In the genomic region with DNA sequence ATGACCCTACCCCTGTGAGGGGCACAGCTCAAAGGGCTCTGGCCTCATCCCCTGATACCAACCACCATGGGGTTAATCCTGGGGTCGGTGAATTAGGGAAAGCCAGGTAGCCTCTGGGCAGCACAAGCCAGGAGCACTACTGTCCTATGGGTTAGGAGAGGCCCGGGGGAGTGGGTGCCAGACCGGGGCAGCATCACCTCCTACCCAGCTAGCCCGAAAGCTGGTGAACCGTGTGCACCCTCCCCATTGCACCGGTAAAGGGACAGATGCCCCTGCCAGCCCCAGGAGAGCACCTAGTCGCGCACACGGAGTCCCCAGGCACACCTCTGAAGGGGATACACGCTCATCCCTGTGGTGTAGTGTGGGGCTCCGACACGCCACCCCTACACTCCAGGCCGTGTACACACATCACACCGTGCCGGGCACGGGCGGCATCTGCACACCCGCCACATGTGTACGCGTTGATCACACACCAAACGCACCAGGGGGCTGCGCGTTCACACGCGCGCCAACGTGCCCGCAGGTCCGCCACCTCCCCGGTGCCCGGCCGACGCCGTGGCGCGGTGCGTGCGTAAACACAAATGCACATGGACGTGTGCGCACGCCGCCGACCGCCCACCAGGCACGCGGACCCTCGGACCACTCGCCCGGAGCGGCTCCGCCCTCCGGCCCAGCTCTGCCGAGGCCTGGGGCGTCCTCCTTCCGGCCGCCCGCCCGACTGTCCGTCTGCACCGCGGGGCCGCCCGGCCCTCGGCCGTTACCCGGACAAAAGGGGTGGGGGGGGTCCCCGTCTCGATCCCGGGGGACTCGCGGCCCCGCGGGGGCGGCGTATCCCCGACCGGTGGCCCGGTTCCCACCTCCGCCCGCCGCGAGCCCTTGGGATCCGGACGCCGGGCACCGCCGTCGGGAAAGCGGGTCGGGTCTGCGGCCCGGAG, we compare ENCODE assay signal across 1 cellular context.
A peak's percentile ranks its signal among the peaks of the same experiment; 100 is the strongest.
TF ChIP-seq lines count a peak whose summit lies in the region.

No MANE protein-coding gene starts in this region.

TF ChIP-seq in K562, 482 proteins besides CTCF, POLR2A, EP300 and RAD21 (continued from another document and continues in another):
- TF ChIP-seq, protein P1, sequence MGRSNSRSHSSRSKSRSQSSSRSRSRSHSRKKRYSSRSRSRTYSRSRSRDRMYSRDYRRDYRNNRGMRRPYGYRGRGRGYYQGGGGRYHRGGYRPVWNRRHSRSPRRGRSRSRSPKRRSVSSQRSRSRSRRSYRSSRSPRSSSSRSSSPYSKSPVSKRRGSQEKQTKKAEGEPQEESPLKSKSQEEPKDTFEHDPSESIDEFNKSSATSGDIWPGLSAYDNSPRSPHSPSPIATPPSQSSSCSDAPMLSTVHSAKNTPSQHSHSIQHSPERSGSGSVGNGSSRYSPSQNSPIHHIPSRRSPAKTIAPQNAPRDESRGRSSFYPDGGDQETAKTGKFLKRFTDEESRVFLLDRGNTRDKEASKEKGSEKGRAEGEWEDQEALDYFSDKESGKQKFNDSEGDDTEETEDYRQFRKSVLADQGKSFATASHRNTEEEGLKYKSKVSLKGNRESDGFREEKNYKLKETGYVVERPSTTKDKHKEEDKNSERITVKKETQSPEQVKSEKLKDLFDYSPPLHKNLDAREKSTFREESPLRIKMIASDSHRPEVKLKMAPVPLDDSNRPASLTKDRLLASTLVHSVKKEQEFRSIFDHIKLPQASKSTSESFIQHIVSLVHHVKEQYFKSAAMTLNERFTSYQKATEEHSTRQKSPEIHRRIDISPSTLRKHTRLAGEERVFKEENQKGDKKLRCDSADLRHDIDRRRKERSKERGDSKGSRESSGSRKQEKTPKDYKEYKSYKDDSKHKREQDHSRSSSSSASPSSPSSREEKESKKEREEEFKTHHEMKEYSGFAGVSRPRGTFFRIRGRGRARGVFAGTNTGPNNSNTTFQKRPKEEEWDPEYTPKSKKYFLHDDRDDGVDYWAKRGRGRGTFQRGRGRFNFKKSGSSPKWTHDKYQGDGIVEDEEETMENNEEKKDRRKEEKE (IDR thresholded peaks at IDR 0.05; ENCODE audit: borderline replicate concordance in 1 of 2, control insufficient read depth in 1 of 2, low read depth in 2 of 2, low read length in 1 of 2) = no peak
- TF ChIP-seq CREB1 (IDR thresholded peaks at IDR 0.05) (no peak), CREB1 (CRISPR knock-in tag; IDR thresholded peaks at IDR 0.05) (0 out of 2 replicates have a peak, but pooled peaks have one; percentile 41), ZNF695 (CRISPR knock-in tag; IDR thresholded peaks at IDR 0.05) (no peak), HNRNPL (IDR thresholded peaks at IDR 0.05; ENCODE audit: low read depth, low read length) (0 out of 2 replicates have a peak, but pooled peaks have one; percentile 63), TFAM (CRISPR knock-in tag; conservative IDR thresholded peaks at IDR 0.05) (no peak), RNF2 (IDR thresholded peaks at IDR 0.05) (0 out of 2 replicates have a peak, but pooled peaks have one; percentile 18), FOXK1 (CRISPR knock-in tag; IDR thresholded peaks at IDR 0.05; ENCODE audit: borderline replicate concordance) (no peak), ZNF3 (CRISPR knock-in tag; IDR thresholded peaks at IDR 0.05) (no peak), ZNF699 (CRISPR knock-in tag; IDR thresholded peaks at IDR 0.05; ENCODE audit: insufficient replicate concordance) (no peak), NFIC (IDR thresholded peaks at IDR 0.05) (no peak), ZNF121 (CRISPR knock-in tag; conservative IDR thresholded peaks at IDR 0.05) (0 out of 2 replicates have a peak, but pooled peaks have one; percentile 14), CBFB (CRISPR knock-in tag; IDR thresholded peaks at IDR 0.05) (0 out of 2 replicates have a peak, but pooled peaks have one; percentile 16), ZSCAN29 (IDR thresholded peaks at IDR 0.05) (no peak), FUS (optimal IDR thresholded peaks at IDR 0.05; ENCODE audit: low read depth, low read length) (no peak), NEUROD1 (IDR thresholded peaks at IDR 0.05; ENCODE audit: borderline replicate concordance, low read depth, low read length, partially characterized antibody) (no peak), MECOM (CRISPR knock-in tag; IDR thresholded peaks at IDR 0.05) (no peak), RFX7 (CRISPR knock-in tag; IDR thresholded peaks at IDR 0.05) (no peak), MTA3 (IDR thresholded peaks at IDR 0.05; ENCODE audit: borderline replicate concordance) (no peak; the same call in 1 of the 2 replicates), IRF2 (CRISPR knock-in tag; IDR thresholded peaks at IDR 0.05) (no peak), ZZZ3 (IDR thresholded peaks at IDR 0.05) (no peak), RFX1 (IDR thresholded peaks at IDR 0.05) (no peak), MEIS2 (IDR thresholded peaks at IDR 0.05; ENCODE audit: partially characterized antibody) (no peak), CBFA2T2 (conservative IDR thresholded peaks at IDR 0.05) (no peak), CBX8 (IDR thresholded peaks at IDR 0.05; ENCODE audit: borderline replicate concordance, extremely low read depth, low read depth, low read length, poor library complexity, severe bottlenecking) (no peak), PHF8 (IDR thresholded peaks at IDR 0.05; ENCODE audit: borderline replicate concordance, low read length) (no peak), RBBP5 (IDR thresholded peaks at IDR 0.05; ENCODE audit: borderline replicate concordance, insufficient read depth, low read length, poor library complexity, severe bottlenecking) (peak; percentile 55), ELF1 (tag; IDR thresholded peaks at IDR 0.05) (peak; percentile 23; the same call in 1 of the 2 replicates), CREM (IDR thresholded peaks at IDR 0.05; ENCODE audit: low read depth) (peak; percentile 41; the same call in 1 of the 2 replicates), RCOR1 (IDR thresholded peaks at IDR 0.05; ENCODE audit: borderline replicate concordance in 1 of 2, low read depth in 2 of 2, low read length in 2 of 2) (no peak), RFX5 (IDR thresholded peaks at IDR 0.05; ENCODE audit: low read depth, low read length) (no peak), BRCA1 (IDR thresholded peaks at IDR 0.05) (no peak), BRCA1 (CRISPR knock-in tag; IDR thresholded peaks at IDR 0.05) (no peak), FOXJ2 (tag; IDR thresholded peaks at IDR 0.05) (0 out of 2 replicates have a peak, but pooled peaks have one; percentile 37), NFE2 (IDR thresholded peaks at IDR 0.05; ENCODE audit: low read depth) (no peak), TARDBP (IDR thresholded peaks at IDR 0.05) (no peak), KDM4B (IDR thresholded peaks at IDR 0.05; ENCODE audit: borderline replicate concordance in 2 of 2, low read depth in 1 of 2) (no peak), COPS2 (conservative IDR thresholded peaks at IDR 0.05) (no peak), HMG20A (CRISPR knock-in tag; conservative IDR thresholded peaks at IDR 0.05) (no peak), KAT7 (CRISPR knock-in tag; IDR thresholded peaks at IDR 0.05; ENCODE audit: borderline replicate concordance) (0 out of 2 replicates have a peak, but pooled peaks have one; percentile 38)
- TF ChIP-seq, protein P2, sequence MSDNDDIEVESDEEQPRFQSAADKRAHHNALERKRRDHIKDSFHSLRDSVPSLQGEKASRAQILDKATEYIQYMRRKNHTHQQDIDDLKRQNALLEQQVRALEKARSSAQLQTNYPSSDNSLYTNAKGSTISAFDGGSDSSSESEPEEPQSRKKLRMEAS (CRISPR knock-in tag; IDR thresholded peaks at IDR 0.05) = peak; percentile 82
- TF ChIP-seq, protein P3, sequence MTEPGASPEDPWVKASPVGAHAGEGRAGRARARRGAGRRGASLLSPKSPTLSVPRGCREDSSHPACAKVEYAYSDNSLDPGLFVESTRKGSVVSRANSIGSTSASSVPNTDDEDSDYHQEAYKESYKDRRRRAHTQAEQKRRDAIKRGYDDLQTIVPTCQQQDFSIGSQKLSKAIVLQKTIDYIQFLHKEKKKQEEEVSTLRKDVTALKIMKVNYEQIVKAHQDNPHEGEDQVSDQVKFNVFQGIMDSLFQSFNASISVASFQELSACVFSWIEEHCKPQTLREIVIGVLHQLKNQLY (CRISPR knock-in tag; conservative IDR thresholded peaks at IDR 0.05) = no peak
- TF ChIP-seq, protein P4, sequence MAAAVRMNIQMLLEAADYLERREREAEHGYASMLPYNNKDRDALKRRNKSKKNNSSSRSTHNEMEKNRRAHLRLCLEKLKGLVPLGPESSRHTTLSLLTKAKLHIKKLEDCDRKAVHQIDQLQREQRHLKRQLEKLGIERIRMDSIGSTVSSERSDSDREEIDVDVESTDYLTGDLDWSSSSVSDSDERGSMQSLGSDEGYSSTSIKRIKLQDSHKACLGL (CRISPR knock-in tag; IDR thresholded peaks at IDR 0.05; ENCODE audit: borderline replicate concordance, poor library complexity, severe bottlenecking) = no peak
- TF ChIP-seq, protein P5, sequence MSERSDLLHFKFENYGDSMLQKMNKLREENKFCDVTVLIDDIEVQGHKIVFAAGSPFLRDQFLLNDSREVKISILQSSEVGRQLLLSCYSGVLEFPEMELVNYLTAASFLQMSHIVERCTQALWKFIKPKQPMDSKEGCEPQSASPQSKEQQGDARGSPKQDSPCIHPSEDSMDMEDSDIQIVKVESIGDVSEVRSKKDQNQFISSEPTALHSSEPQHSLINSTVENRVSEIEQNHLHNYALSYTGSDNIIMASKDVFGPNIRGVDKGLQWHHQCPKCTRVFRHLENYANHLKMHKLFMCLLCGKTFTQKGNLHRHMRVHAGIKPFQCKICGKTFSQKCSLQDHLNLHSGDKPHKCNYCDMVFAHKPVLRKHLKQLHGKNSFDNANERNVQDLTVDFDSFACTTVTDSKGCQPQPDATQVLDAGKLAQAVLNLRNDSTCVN (CRISPR knock-in tag; IDR thresholded peaks at IDR 0.05) = no peak
- TF ChIP-seq, protein P6, sequence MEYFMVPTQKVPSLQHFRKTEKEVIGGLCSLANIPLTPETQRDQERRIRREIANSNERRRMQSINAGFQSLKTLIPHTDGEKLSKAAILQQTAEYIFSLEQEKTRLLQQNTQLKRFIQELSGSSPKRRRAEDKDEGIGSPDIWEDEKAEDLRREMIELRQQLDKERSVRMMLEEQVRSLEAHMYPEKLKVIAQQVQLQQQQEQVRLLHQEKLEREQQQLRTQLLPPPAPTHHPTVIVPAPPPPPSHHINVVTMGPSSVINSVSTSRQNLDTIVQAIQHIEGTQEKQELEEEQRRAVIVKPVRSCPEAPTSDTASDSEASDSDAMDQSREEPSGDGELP (CRISPR knock-in tag; IDR thresholded peaks at IDR 0.05; ENCODE audit: borderline replicate concordance) = peak; percentile 45
- TF ChIP-seq, protein P7, sequence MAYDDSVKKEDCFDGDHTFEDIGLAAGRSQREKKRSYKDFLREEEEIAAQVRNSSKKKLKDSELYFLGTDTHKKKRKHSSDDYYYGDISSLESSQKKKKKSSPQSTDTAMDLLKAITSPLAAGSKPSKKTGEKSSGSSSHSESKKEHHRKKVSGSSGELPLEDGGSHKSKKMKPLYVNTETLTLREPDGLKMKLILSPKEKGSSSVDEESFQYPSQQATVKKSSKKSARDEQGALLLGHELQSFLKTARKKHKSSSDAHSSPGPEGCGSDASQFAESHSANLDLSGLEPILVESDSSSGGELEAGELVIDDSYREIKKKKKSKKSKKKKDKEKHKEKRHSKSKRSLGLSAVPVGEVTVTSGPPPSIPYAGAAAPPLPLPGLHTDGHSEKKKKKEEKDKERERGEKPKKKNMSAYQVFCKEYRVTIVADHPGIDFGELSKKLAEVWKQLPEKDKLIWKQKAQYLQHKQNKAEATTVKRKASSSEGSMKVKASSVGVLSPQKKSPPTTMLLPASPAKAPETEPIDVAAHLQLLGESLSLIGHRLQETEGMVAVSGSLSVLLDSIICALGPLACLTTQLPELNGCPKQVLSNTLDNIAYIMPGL (CRISPR knock-in tag; IDR thresholded peaks at IDR 0.05) = no peak
- TF ChIP-seq, protein P8, sequence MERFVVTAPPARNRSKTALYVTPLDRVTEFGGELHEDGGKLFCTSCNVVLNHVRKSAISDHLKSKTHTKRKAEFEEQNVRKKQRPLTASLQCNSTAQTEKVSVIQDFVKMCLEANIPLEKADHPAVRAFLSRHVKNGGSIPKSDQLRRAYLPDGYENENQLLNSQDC (CRISPR knock-in tag; IDR thresholded peaks at IDR 0.05) = no peak
- TF ChIP-seq, protein P9, sequence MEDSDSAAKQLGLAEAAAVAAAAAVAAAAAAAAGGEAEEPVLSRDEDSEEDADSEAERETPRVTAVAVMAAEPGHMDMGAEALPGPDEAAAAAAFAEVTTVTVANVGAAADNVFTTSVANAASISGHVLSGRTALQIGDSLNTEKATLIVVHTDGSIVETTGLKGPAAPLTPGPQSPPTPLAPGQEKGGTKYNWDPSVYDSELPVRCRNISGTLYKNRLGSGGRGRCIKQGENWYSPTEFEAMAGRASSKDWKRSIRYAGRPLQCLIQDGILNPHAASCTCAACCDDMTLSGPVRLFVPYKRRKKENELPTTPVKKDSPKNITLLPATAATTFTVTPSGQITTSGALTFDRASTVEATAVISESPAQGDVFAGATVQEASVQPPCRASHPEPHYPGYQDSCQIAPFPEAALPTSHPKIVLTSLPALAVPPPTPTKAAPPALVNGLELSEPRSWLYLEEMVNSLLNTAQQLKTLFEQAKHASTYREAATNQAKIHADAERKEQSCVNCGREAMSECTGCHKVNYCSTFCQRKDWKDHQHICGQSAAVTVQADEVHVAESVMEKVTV (CRISPR knock-in tag; IDR thresholded peaks at IDR 0.05) = no peak
- TF ChIP-seq, protein P10, sequence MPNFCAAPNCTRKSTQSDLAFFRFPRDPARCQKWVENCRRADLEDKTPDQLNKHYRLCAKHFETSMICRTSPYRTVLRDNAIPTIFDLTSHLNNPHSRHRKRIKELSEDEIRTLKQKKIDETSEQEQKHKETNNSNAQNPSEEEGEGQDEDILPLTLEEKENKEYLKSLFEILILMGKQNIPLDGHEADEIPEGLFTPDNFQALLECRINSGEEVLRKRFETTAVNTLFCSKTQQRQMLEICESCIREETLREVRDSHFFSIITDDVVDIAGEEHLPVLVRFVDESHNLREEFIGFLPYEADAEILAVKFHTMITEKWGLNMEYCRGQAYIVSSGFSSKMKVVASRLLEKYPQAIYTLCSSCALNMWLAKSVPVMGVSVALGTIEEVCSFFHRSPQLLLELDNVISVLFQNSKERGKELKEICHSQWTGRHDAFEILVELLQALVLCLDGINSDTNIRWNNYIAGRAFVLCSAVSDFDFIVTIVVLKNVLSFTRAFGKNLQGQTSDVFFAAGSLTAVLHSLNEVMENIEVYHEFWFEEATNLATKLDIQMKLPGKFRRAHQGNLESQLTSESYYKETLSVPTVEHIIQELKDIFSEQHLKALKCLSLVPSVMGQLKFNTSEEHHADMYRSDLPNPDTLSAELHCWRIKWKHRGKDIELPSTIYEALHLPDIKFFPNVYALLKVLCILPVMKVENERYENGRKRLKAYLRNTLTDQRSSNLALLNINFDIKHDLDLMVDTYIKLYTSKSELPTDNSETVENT (CRISPR knock-in tag; IDR thresholded peaks at IDR 0.05) = 0 out of 2 replicates have a peak, but pooled peaks have one; percentile 34
